In the genomic region with DNA sequence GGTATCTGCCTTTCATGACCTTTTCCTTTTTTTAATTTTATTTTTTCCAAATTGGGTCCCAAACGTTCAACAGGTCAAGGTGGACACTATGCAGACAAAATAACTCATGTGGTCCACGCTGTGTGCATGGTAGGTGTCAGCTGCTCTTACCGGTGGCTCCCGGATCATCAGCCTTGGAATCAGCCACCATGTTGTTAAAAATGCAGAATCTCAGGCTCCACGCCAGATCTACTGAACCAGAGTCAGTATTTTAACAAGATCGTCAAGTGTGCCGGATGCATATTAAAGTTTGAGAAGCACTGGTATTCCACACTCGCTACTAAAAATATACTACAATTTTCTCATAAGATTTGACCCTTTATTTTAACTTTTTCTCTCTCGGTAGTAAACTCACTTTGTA, we compare ENCODE assay signal across 8 cellular contexts. TPM values are rescaled to one million over a fixed set of nuclear protein-coding genes. Genes with fewer than 3 reads are reported as not detected.
DNase-seq lines count a peak whose midpoint lies in the region; ATAC-seq and TF ChIP-seq lines count a peak whose summit lies in the region.

No MANE protein-coding gene starts in this region.

- WGBS in testis, 2 donors: 5 to 12% methylated on average over 9 of the region's 9 CpGs

- H3K27me3 Mint-ChIP-seq in activated CD4-positive, alpha-beta T cell treated with anti-CD3 and anti-CD28 coated beads for 36 hours: peaks cover 45% of the 10 kb centered on the region
- H3K27me3 Mint-ChIP-seq in activated naive CD8-positive, alpha-beta T cell treated with anti-CD3 and anti-CD28 coated beads for 36 hours: peaks cover 66% of the 10 kb centered on the region

- CTCF ChIA-PET in activated CD4-positive, alpha-beta T cell treated with anti-CD3 and anti-CD28 coated beads for 36 hours (lab: Charles Lee): no interaction called here

- TF ChIP-seq CTCF in kidney epithelial cell (IDR thresholded peaks at IDR 0.05; ENCODE audit: insufficient read depth, low read length, poor library complexity, severe bottlenecking) (no peak), testis (IDR thresholded peaks at IDR 0.05) (no peak)

- POLR2A ChIA-PET in activated CD4-positive, alpha-beta T cell treated with anti-CD3 and anti-CD28 coated beads for 36 hours (lab: Charles Lee): no interaction called here

- H3K27me3 ChIP-seq in kidney epithelial cell (ENCODE audit: control insufficient read depth, insufficient read depth, low read length) (no peaks in the 10 kb centered on the region), testis (no peaks in the 10 kb centered on the region)

- intact Hi-C loops in activated CD4-positive, alpha-beta T cell treated with anti-CD3 and anti-CD28 coated beads for 36 hours (cut with DNase I, micrococcal nuclease): loop anchor here in 1 of 2 experiments (5.0 to 10.0 kb wide), 2 partner anchors 322 to 326 kb away; partner anchors contain the start of gene FJX1
- intact Hi-C loops in testis (cut with DNase I; ENCODE audit: low total_unique reads): no loop called here

- no peak for ATAC-seq in activated CD4-positive, alpha-beta T cell treated with anti-CD3 and anti-CD28 coated beads for 36 hours
- ATAC-seq in HG03460 (IDR thresholded peaks at IDR 0.05; ENCODE audit: unreplicated experiment): no peak

- no peak for DNase-seq in activated CD4-positive, alpha-beta T cell treated with anti-CD3 and anti-CD28 coated beads for 36 hours
- DNase-seq in activated CD4-positive, alpha-beta T cell treated with anti-CD3 and anti-CD28 coated beads for 4 hours: no peak
- no peak for DNase-seq in activated naive CD8-positive, alpha-beta T cell treated with anti-CD3 and anti-CD28 coated beads for 36 hours
- DNase-seq in kidney epithelial cell (ENCODE audit: low read depth) (no peak), testis (peak; percentile 21)
- DNase-seq in effector CD8-positive, alpha-beta T cell (lab: John Stamatoyannopoulos, UW): no peak
- no peak for DNase-seq in activated effector memory CD4-positive, alpha-beta T cell treated with anti-CD3 and anti-CD28 coated beads, Interleukin-2, amount 50 U/mL, for 16 hours

- no peak for TF ChIP-seq POLR2A in testis (IDR thresholded peaks at IDR 0.05)

- H3K9me3 ChIP-seq in testis: no peaks in the 10 kb centered on the region

- H3K4me1 Mint-ChIP-seq in activated CD4-positive, alpha-beta T cell treated with anti-CD3 and anti-CD28 coated beads for 36 hours: peaks cover 3% of the 10 kb centered on the region
- peaks cover 3% of the 10 kb centered on the region for H3K4me1 Mint-ChIP-seq in activated naive CD8-positive, alpha-beta T cell treated with anti-CD3 and anti-CD28 coated beads for 36 hours

- no peak overlapping the region for H3K27ac Mint-ChIP-seq in activated CD4-positive, alpha-beta T cell treated with anti-CD3 and anti-CD28 coated beads for 36 hours
- H3K27ac Mint-ChIP-seq in activated naive CD8-positive, alpha-beta T cell treated with anti-CD3 and anti-CD28 coated beads for 36 hours: no peak overlapping the region

- H3K36me3 ChIP-seq in kidney epithelial cell (ENCODE audit: control insufficient read depth, insufficient read depth, low read length): no peaks in the 10 kb centered on the region
- H3K36me3 ChIP-seq in testis (ENCODE audit: low read depth, missing control alignments): no peaks in the 10 kb centered on the region

- peak overlapping the region; percentile 69 to 90 for H3K27ac ChIP-seq in testis

- H3K4me3 ChIP-seq in kidney epithelial cell (ENCODE audit: low read depth, low read length): peak overlapping the region; percentile 45
- peak overlapping the region; percentile 55 to 63 for H3K4me3 ChIP-seq in testis

- peak overlapping the region; percentile 66 for H3K4me3 Mint-ChIP-seq in activated CD4-positive, alpha-beta T cell treated with anti-CD3 and anti-CD28 coated beads for 36 hours
- H3K4me3 Mint-ChIP-seq in activated naive CD8-positive, alpha-beta T cell treated with anti-CD3 and anti-CD28 coated beads for 36 hours: peak overlapping the region; percentile 55

- peaks cover 6% of the 10 kb centered on the region for H3K4me1 ChIP-seq in testis

- H3K9me3 Mint-ChIP-seq in activated CD4-positive, alpha-beta T cell treated with anti-CD3 and anti-CD28 coated beads for 36 hours (ENCODE audit: low read depth): no peaks in the 10 kb centered on the region
- H3K9me3 Mint-ChIP-seq in activated naive CD8-positive, alpha-beta T cell treated with anti-CD3 and anti-CD28 coated beads for 36 hours: no peaks in the 10 kb centered on the region

- H3K36me3 Mint-ChIP-seq in activated CD4-positive, alpha-beta T cell treated with anti-CD3 and anti-CD28 coated beads for 36 hours (ENCODE audit: low read depth): no peaks in the 10 kb centered on the region
- H3K36me3 Mint-ChIP-seq in activated naive CD8-positive, alpha-beta T cell treated with anti-CD3 and anti-CD28 coated beads for 36 hours: no peaks in the 10 kb centered on the region

RNA-seq across cellular contexts. Expression of gene LDLRAD3, which starts 0.6 kb away (rescaled TPM):
- under 1 TPM; 0.46 to 0.47 TPM for total RNA-seq in activated CD4-positive, alpha-beta T cell treated with anti-CD3 and anti-CD28 coated beads for 36 hours
- total RNA-seq in activated naive CD8-positive, alpha-beta T cell treated with anti-CD3 and anti-CD28 coated beads for 36 hours: under 1 TPM; 0.12 to 0.24 TPM
- total RNA-seq in kidney epithelial cell: 10.2 and 11.4 TPM in 2 replicates
- total RNA-seq in testis: 10 to 100 TPM; 12.0 to 14.6 TPM
- polyA plus RNA-seq in testis (ENCODE audit: insufficient read depth, low read depth, low replicate concordance): 7.1 TPM
